ENCODE assay signal across 16 cellular contexts in genomic region chr3:39497753-39498152, GRCh38. TPM values are rescaled to one million over a fixed set of nuclear protein-coding genes. Genes with fewer than 3 reads are reported as not detected.
DNase-seq lines count a peak whose midpoint lies in the region; ATAC-seq and TF ChIP-seq lines count a peak whose summit lies in the region.
"Had no signal": no experiment of that assay in that cellular context is flagged by ENCODE, and none has a peak within 500 bp of the region (broad histone marks: within the 10 kb centered on the region; RNA-seq: fewer than 3 reads in every experiment).

No MANE protein-coding gene starts in this region.

- H3K4me1 ChIP-seq in SK-N-SH (ENCODE audit: control insufficient read depth in 1 of 2, insufficient read depth in 2 of 2, low read depth in 1 of 2, low read length in 1 of 2) (peaks cover 0 to 9% of the 10 kb centered on the region in 2 experiments; a peak in 1 of 4 replicates), PC-9 (replicated peaks; ENCODE audit: insufficient read depth) (no peaks in the 10 kb centered on the region)
- H3K4me1 ChIP-seq: BE2C, SJSA1 had no signal

- TF ChIP-seq EP300 in SK-N-SH (IDR thresholded peaks at IDR 0.05; ENCODE audit: borderline replicate concordance in 1 of 2, low read depth in 1 of 2, low read length in 1 of 2), result no peak

- H3K9me2 ChIP-seq in SK-N-SH (no peaks in the 10 kb centered on the region), PC-9 (ENCODE audit: insufficient read depth) (no peaks in the 10 kb centered on the region)

- H3K9ac ChIP-seq in SK-N-SH, result no peak overlapping the region

- H3K27ac ChIP-seq in SK-N-SH (ENCODE audit: low read depth in 2 of 2, low read length in 1 of 2) (no peak overlapping the region), PC-9 (no peak overlapping the region), cingulate gyrus (ENCODE audit: low read depth, low read length) (peak overlapping the region; percentile 3), substantia nigra (ENCODE audit: low read depth, low read length, poor library complexity, severe bottlenecking) (peak overlapping the region; percentile 80)
- H3K27ac ChIP-seq: SJSA1 had no signal

- POLR2A ChIA-PET in SK-N-SH (lab: Yijun Ruan, JAX), result no interaction called here
- POLR2A ChIA-PET in PC-9 (lab: Charles Lee; ENCODE audit: unreplicated experiment), result no interaction called here

- H3K27me3 ChIP-seq in SK-N-SH (ENCODE audit: insufficient read depth), result peaks cover 28% of the 10 kb centered on the region
- peaks cover 31% of the 10 kb centered on the region for H3K27me3 ChIP-seq in PC-9 (ENCODE audit: insufficient read depth, low read depth)

- no peak for TF ChIP-seq CTCF in SK-N-SH (IDR thresholded peaks at IDR 0.05)
- TF ChIP-seq CTCF in PC-9 (conservative IDR thresholded peaks at IDR 0.05), result no peak

- 61% methylated on average over 5 of the region's 5 CpGs for WGBS in SK-N-SH (ENCODE audit: low lambda C conversion rate)

- no peak for DNase-seq in SK-N-SH
- DNase-seq in PC-9, result no peak
- no peak for DNase-seq in substantia nigra (lab: John Stamatoyannopoulos, UW)
- no peak for DNase-seq in activated naive CD4-positive, alpha-beta T cell (lab: John Stamatoyannopoulos, UW)
- DNase-seq in cerebellum (ENCODE audit: low spot score), result no peak
- DNase-seq in HK-2 (ENCODE audit: unreplicated experiment), result no peak
- DNase-seq: 8988T; BE2C; CD4-positive, CD25-positive, alpha-beta regulatory T cell; COR-L47; HCEC 1CT; NCI-H524; SW 1271 had no signal

- H4K20me1 ChIP-seq in SK-N-SH (ENCODE audit: insufficient read depth) (no peaks in the 10 kb centered on the region), PC-9 (ENCODE audit: insufficient read depth) (no peaks in the 10 kb centered on the region)

- CTCF ChIA-PET in SK-N-SH (lab: Yijun Ruan, JAX), result interaction anchor here (0.7 to 6.7 kb wide), 14 partner anchors 8 to 123 kb away, joined by 3 to 145 read pairs (median 8); no protein-coding TSS in a partner anchor
- CTCF ChIA-PET in PC-9 (lab: Charles Lee), result no interaction called here

- no peak for ATAC-seq in SK-N-SH treated with all-trans-retinoic acid at 6 μM for 48 hours

- no peaks in the 10 kb centered on the region for H3F3A ChIP-seq in SK-N-SH (replicated peaks; ENCODE audit: insufficient read depth)
- H3F3A ChIP-seq in PC-9 (ENCODE audit: insufficient read depth, low read depth), result no peaks in the 10 kb centered on the region

- no peak overlapping the region for H3K4me3 ChIP-seq in SK-N-SH (ENCODE audit: low read depth in 2 of 2, low read length in 1 of 2)
- H3K4me3 ChIP-seq in PC-9, result no peak overlapping the region
- H3K4me3 ChIP-seq: SJSA1 had no signal

- H3K9me3 ChIP-seq in SK-N-SH (no peaks in the 10 kb centered on the region), PC-9 (ENCODE audit: insufficient read depth, low read depth) (no peaks in the 10 kb centered on the region)
- H3K9me3 ChIP-seq: BE2C, SJSA1 had no signal

- H3K4me2 ChIP-seq in SK-N-SH, result no peak overlapping the region
- H3K4me2 ChIP-seq in PC-9, result peak overlapping the region; percentile 32; the same call in 1 of the 2 replicates

- no peaks in the 10 kb centered on the region for H3K79me2 ChIP-seq in SK-N-SH (ENCODE audit: insufficient read depth)
- no peaks in the 10 kb centered on the region for H3K79me2 ChIP-seq in PC-9 (ENCODE audit: low read depth)

- no peak for TF ChIP-seq RAD21 in SK-N-SH (IDR thresholded peaks at IDR 0.05; ENCODE audit: low read length)

- H3K36me3 ChIP-seq in SK-N-SH (replicated peaks in 1 of 2; ENCODE audit: control insufficient read depth in 1 of 2, insufficient read depth in 2 of 2, low read length in 1 of 2) (no peaks in the 10 kb centered on the region), PC-9 (ENCODE audit: low read depth) (no peaks in the 10 kb centered on the region)
- H3K36me3 ChIP-seq: BE2C, SJSA1 had no signal

- BruUV-seq in PC-9 (replicated peaks; lab: Mats Ljungman, UMichigan), result no TSS peak

- H2AFZ ChIP-seq in SK-N-SH (ENCODE audit: low read depth) (0 out of 2 replicates have a peak overlapping the region, but pooled peaks have one; percentile 41), PC-9 (no peak overlapping the region)

- intact Hi-C loops in PC-9 (cut with micrococcal nuclease; ENCODE audit: unreplicated experiment), result loop anchor here (2.0 kb wide), 2 partner anchors 49 to 81 kb away; no protein-coding TSS in a partner anchor

TF ChIP-seq in SK-N-SH, 30 proteins besides CTCF, POLR2A, EP300 and RAD21 (continues in another document):
- TF ChIP-seq NFIC (IDR thresholded peaks at IDR 0.05; ENCODE audit: borderline replicate concordance) (no peak), TAF1 (IDR thresholded peaks at IDR 0.05; ENCODE audit: borderline replicate concordance, low read depth, low read length) (no peak), REST (IDR thresholded peaks at IDR 0.05; ENCODE audit: low read depth, low read length) (no peak), MXI1 (IDR thresholded peaks at IDR 0.05; ENCODE audit: low read depth, low read length) (no peak), GATA2 (CRISPR knock-in tag; IDR thresholded peaks at IDR 0.05) (no peak), YY1 (IDR thresholded peaks at IDR 0.05; ENCODE audit: low read depth) (no peak), RFX5 (IDR thresholded peaks at IDR 0.05; ENCODE audit: low read length) (no peak), TEAD4 (IDR thresholded peaks at IDR 0.05; ENCODE audit: borderline replicate concordance, insufficient read depth) (no peak)

TF ChIP-seq in SK-N-SH treated with all-trans-retinoic acid at 6 μM for 48 hours, 23 proteins besides CTCF, POLR2A, EP300 and RAD21 (continues in another document):
- TF ChIP-seq POU6F1 (CRISPR knock-in tag; IDR thresholded peaks at IDR 0.05; ENCODE audit: borderline replicate concordance, low read depth), result no peak
- TF ChIP-seq TCF4 (CRISPR knock-in tag; IDR thresholded peaks at IDR 0.05; ENCODE audit: borderline replicate concordance), result no peak
- TF ChIP-seq CREB5 (CRISPR knock-in tag; IDR thresholded peaks at IDR 0.05; ENCODE audit: low read depth), result no peak
- no peak for TF ChIP-seq TSHZ2 (CRISPR knock-in tag; IDR thresholded peaks at IDR 0.05)
- no peak for TF ChIP-seq PPARA (CRISPR knock-in tag; IDR thresholded peaks at IDR 0.05; ENCODE audit: borderline replicate concordance)
- TF ChIP-seq ZNF565 (CRISPR knock-in tag; conservative IDR thresholded peaks at IDR 0.05; ENCODE audit: low read depth), result no peak
- no peak for TF ChIP-seq GLIS3 (CRISPR knock-in tag; IDR thresholded peaks at IDR 0.05)
- TF ChIP-seq ZFP3 (CRISPR knock-in tag; IDR thresholded peaks at IDR 0.05), result no peak
- no peak for TF ChIP-seq ESRRG (CRISPR knock-in tag; IDR thresholded peaks at IDR 0.05)
- TF ChIP-seq ZFP30 (CRISPR knock-in tag; IDR thresholded peaks at IDR 0.05), result no peak
- no peak for TF ChIP-seq ARNTL (CRISPR knock-in tag; IDR thresholded peaks at IDR 0.05; ENCODE audit: borderline replicate concordance, low read depth)
- TF ChIP-seq BACH2 (CRISPR knock-in tag; IDR thresholded peaks at IDR 0.05; ENCODE audit: borderline replicate concordance), result no peak

RNA-seq across cellular contexts. Expression of gene MOBP, which starts 30.3 kb away (rescaled TPM):
- not detected in 2 replicates for polyA plus RNA-seq in SK-N-SH (2012; rRNA removed)
- not detected in 2 replicates for polyA plus RNA-seq in SK-N-SH (2012; cell fraction: cytosol; rRNA removed)
- not detected in 2 replicates for polyA plus RNA-seq in SK-N-SH (2012; cell fraction: nucleus; rRNA removed)
- not detected in 2 replicates for total RNA-seq in PC-9 (2021)
- 0.73 TPM for total RNA-seq in cerebellum
- total RNA-seq: CD4-positive, CD25-positive, alpha-beta regulatory T cell; SJSA1 had no signal
- polyA plus RNA-seq: CD4-positive, CD25-positive, alpha-beta regulatory T cell had no signal

Comparison
In these comparisons a context has a peak if more than half of its experiments do, and no peak if none do; other contexts are left out.
1. H3K27ac ChIP-seq: peak in cingulate gyrus (single experiment) and substantia nigra (single experiment); none in SK-N-SH (0 of 2) and PC-9 (single experiment).